8 cellular contexts compared by ENCODE assay signal in the genomic region with DNA sequence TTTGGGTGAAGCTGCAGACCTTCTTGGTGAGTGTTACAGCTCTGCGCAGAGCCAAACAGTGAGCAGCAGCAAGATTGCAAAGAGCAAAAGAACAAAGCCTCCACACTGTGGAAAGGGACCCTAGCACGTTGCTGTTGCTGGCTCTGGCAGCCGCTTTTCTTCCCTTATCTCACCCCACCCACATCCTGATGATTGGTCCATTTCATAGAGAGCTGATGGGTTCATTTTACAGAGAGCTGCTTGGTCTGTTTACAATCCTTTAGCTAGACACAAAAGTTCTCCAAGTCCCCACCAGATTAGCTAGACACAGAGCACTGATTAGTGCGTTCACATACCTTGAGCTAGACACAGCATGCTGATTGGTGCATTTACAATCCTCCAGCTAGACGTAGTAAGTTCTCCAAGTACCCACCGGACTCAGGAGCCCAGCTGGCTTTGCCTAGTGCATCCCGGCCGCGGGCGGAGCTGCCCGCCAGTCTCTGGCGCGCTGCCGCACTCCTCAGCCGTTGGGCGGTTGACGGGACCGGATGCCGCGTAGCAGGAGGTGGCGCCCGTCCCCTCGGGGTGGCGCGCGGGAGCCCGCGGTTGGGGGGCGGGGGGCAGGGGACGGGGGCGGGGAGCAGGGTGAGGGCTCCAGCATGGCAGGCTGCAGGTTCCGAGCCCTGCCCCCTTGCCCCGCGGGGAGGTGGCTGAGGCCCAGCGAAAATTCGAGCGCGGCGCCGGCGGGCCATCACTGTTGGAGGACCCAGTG.
DNase-seq lines count a peak whose midpoint lies in the region; ATAC-seq and TF ChIP-seq lines count a peak whose summit lies in the region.
"Not testable (repeated sequence)": the region's sequence is repeated elsewhere in the genome, so short reads cannot be mapped to it uniquely, and the experiment has no call there.

No MANE protein-coding gene starts in this region.

- H2AFZ ChIP-seq in OCI-LY3 (ENCODE audit: low read depth, low read length): not testable (repeated sequence)

- peak overlapping the region; percentile 31 for H3K4me3 ChIP-seq in Caco-2 (ENCODE audit: low read depth, low read length)
- H3K4me3 ChIP-seq in H7 (ENCODE audit: insufficient read depth, low read depth, low read length): peak overlapping the region; percentile 29
- H3K4me3 ChIP-seq in OCI-LY3 (ENCODE audit: low read length): peak overlapping the region; percentile 65
- H3K4me3 ChIP-seq in choroid plexus epithelial cell (ENCODE audit: low read depth, low read length): peak overlapping the region; percentile 46
- H3K4me3 ChIP-seq in iPS-18a (ENCODE audit: low read length): peak overlapping the region; percentile 54

- not testable (repeated sequence) for H3K27me3 Mint-ChIP-seq in Caco-2 (ENCODE audit: insufficient read depth, unreplicated experiment); activated CD8-positive, alpha-beta memory T cell treated with anti-CD3 and anti-CD28 coated beads, Interleukin-2, amount 10 ng/mL, durations not matched to agents 7 days and 5 days; progenitor cell of endocrine pancreas

- not testable (repeated sequence) for BruUV-seq in Caco-2 (replicated peaks; lab: Mats Ljungman, UMichigan)

- ATAC-seq in activated CD8-positive, alpha-beta memory T cell treated with anti-CD3 and anti-CD28 coated beads, Interleukin-2, amount 10 ng/mL, durations not matched to agents 7 days and 5 days: peak; percentile 94

- H3K36me3 ChIP-seq in Caco-2 (ENCODE audit: control insufficient read depth, insufficient read depth, low read length); H7 (replicated peaks; ENCODE audit: control insufficient read depth, insufficient read depth, low read length); OCI-LY3 (replicated peaks; ENCODE audit: low read depth, low read length); iPS-18a (ENCODE audit: control insufficient read depth, low read depth, low read length): not testable (repeated sequence)

- H3K9me3 Mint-ChIP-seq in Caco-2 (ENCODE audit: unreplicated experiment); activated CD8-positive, alpha-beta memory T cell treated with anti-CD3 and anti-CD28 coated beads, Interleukin-2, amount 10 ng/mL, durations not matched to agents 7 days and 5 days (ENCODE audit: low read depth); progenitor cell of endocrine pancreas (ENCODE audit: low read depth): not testable (repeated sequence)

- not testable (repeated sequence) for H3K4me1 ChIP-seq in Caco-2; OCI-LY3 (ENCODE audit: low read length); iPS-18a (ENCODE audit: control insufficient read depth, low read depth, low read length)

- H3K4me1 Mint-ChIP-seq in Caco-2 (ENCODE audit: low read depth, unreplicated experiment); progenitor cell of endocrine pancreas (ENCODE audit: low read depth): not testable (repeated sequence)
- peaks cover 11% of the 10 kb centered on the region for H3K4me1 Mint-ChIP-seq in activated CD8-positive, alpha-beta memory T cell treated with anti-CD3 and anti-CD28 coated beads, Interleukin-2, amount 10 ng/mL, durations not matched to agents 7 days and 5 days

- H3K4me3 Mint-ChIP-seq in Caco-2 (ENCODE audit: unreplicated experiment): peak overlapping the region; percentile 67
- H3K4me3 Mint-ChIP-seq in activated CD8-positive, alpha-beta memory T cell treated with anti-CD3 and anti-CD28 coated beads, Interleukin-2, amount 10 ng/mL, durations not matched to agents 7 days and 5 days: peak overlapping the region; percentile 78
- H3K4me3 Mint-ChIP-seq in progenitor cell of endocrine pancreas (ENCODE audit: low read depth): peak overlapping the region; percentile 80

- intact Hi-C loops in Caco-2 (cut with micrococcal nuclease; ENCODE audit: unreplicated experiment): loop anchor here (10.0 kb wide), 1 partner anchor 210 kb away; no protein-coding TSS in a partner anchor

- POLR2A ChIA-PET in Caco-2 (lab: Charles Lee): not testable (repeated sequence)

- peak overlapping the region; percentile 50 for H3K27ac ChIP-seq in OCI-LY3 (ENCODE audit: low read length)
- H3K27ac ChIP-seq in iPS-18a (ENCODE audit: low read length): not testable (repeated sequence)

- DNase-seq in Caco-2 (peak; percentile 88 to 89), choroid plexus epithelial cell (ENCODE audit: low read depth) (peak; percentile 46), progenitor cell of endocrine pancreas (ENCODE audit: low spot score, unreplicated experiment) (peak; percentile 60)
- not testable (repeated sequence) for DNase-seq in H7
- DNase-seq in activated CD8-positive, alpha-beta memory T cell treated with anti-CD3 and anti-CD28 coated beads, Interleukin-2, amount 10 ng/mL, durations not matched to agents 7 days and 5 days: peak; percentile 87
- peak; percentile 62 to 70 for DNase-seq in stimulated activated CD8-positive, alpha-beta memory T cell treated with anti-CD3 and anti-CD28 coated beads, Interleukin-7, amount 100 ng/mL, for 48 hours (ENCODE audit: extremely low read depth in 1 of 2, low read depth in 1 of 2)

- H3K9ac ChIP-seq in OCI-LY3 (ENCODE audit: low read length) (peak overlapping the region; percentile 39), iPS-18a (ENCODE audit: low read length) (peak overlapping the region; percentile 50)

- not testable (repeated sequence) for TF ChIP-seq CTCF in Caco-2 (IDR thresholded peaks at IDR 0.05; ENCODE audit: insufficient read depth in 1 of 2, low read depth in 1 of 2, low read length in 1 of 2, severe bottlenecking in 1 of 2, unreplicated experiment in 1 of 2); OCI-LY3 (IDR thresholded peaks at IDR 0.05; ENCODE audit: low read depth, low read length); choroid plexus epithelial cell (conservative IDR thresholded peaks at IDR 0.05; ENCODE audit: low read depth, low read length); progenitor cell of endocrine pancreas (IDR thresholded peaks at IDR 0.05; ENCODE audit: unreplicated experiment)

- 0 out of 2 replicates have a peak overlapping the region, but pooled peaks have one; percentile 24 for H3K4me2 ChIP-seq in OCI-LY3 (ENCODE audit: low read length)

- CTCF ChIA-PET in Caco-2 (lab: Charles Lee); activated CD8-positive, alpha-beta memory T cell treated with anti-CD3 and anti-CD28 coated beads, Interleukin-2, amount 10 ng/mL, durations not matched to agents 7 days and 5 days (lab: Charles Lee): not testable (repeated sequence)

- not testable (repeated sequence) for H3K27me3 ChIP-seq in Caco-2 (replicated peaks; ENCODE audit: control insufficient read depth, insufficient read depth, low read length); H7 (ENCODE audit: control insufficient read depth, insufficient read depth, low read length); OCI-LY3 (ENCODE audit: low read depth, low read length); iPS-18a (ENCODE audit: control insufficient read depth, insufficient read depth, low read length)

- peak overlapping the region; percentile 29 for H3K27ac Mint-ChIP-seq in Caco-2 (ENCODE audit: unreplicated experiment)
- peak overlapping the region; percentile 87 for H3K27ac Mint-ChIP-seq in activated CD8-positive, alpha-beta memory T cell treated with anti-CD3 and anti-CD28 coated beads, Interleukin-2, amount 10 ng/mL, durations not matched to agents 7 days and 5 days
- peak overlapping the region; percentile 97 for H3K27ac Mint-ChIP-seq in progenitor cell of endocrine pancreas

- not testable (repeated sequence) for H4K20me1 ChIP-seq in OCI-LY3 (ENCODE audit: insufficient read depth, low read length)

- H3K36me3 Mint-ChIP-seq in Caco-2 (ENCODE audit: insufficient read depth, unreplicated experiment); activated CD8-positive, alpha-beta memory T cell treated with anti-CD3 and anti-CD28 coated beads, Interleukin-2, amount 10 ng/mL, durations not matched to agents 7 days and 5 days; progenitor cell of endocrine pancreas (ENCODE audit: insufficient read depth): not testable (repeated sequence)

- H3K9me3 ChIP-seq in Caco-2; OCI-LY3 (ENCODE audit: insufficient read depth, low read length); iPS-18a (ENCODE audit: control insufficient read depth, low read depth, low read length): not testable (repeated sequence)

- not testable (repeated sequence) for H3K79me2 ChIP-seq in OCI-LY3 (ENCODE audit: low read length)

Comparison
In these comparisons a context has a peak if more than half of its experiments do, and no peak if none do; other contexts are left out.
1. H3K27ac Mint-ChIP-seq: peak in every context shown above with its lines; median percentile 97 in progenitor cell of endocrine pancreas; 87 in activated CD8-positive, alpha-beta memory T cell treated with anti-CD3 and anti-CD28 coated beads, Interleukin-2, amount 10 ng/mL, durations not matched to agents 7 days and 5 days; 29 in Caco-2.